In the genomic region with DNA sequence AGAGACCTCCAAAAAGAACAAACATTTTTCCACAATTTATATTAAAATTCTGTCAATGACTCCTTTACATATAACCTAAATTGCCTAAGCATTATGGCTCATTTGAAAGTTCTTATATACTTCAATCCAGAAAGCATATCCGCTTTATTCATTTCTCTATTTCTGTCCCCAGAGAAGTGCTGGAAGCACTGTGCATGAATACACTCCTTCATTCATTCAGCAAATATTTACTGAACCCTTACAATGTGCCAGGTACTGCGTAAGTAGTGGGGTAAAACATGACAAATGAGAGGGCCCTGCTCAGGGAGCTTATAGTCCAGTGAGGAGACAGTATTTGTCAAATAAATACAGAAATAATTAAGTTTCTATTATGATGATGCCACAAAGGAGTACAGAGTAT, we compare ENCODE assay signal across 1 cellular context.
TF ChIP-seq lines count a peak whose summit lies in the region.

No MANE protein-coding gene starts in this region.

TF ChIP-seq in WTC11, 78 proteins besides CTCF, POLR2A, EP300 and RAD21:
- TF ChIP-seq, protein P1, sequence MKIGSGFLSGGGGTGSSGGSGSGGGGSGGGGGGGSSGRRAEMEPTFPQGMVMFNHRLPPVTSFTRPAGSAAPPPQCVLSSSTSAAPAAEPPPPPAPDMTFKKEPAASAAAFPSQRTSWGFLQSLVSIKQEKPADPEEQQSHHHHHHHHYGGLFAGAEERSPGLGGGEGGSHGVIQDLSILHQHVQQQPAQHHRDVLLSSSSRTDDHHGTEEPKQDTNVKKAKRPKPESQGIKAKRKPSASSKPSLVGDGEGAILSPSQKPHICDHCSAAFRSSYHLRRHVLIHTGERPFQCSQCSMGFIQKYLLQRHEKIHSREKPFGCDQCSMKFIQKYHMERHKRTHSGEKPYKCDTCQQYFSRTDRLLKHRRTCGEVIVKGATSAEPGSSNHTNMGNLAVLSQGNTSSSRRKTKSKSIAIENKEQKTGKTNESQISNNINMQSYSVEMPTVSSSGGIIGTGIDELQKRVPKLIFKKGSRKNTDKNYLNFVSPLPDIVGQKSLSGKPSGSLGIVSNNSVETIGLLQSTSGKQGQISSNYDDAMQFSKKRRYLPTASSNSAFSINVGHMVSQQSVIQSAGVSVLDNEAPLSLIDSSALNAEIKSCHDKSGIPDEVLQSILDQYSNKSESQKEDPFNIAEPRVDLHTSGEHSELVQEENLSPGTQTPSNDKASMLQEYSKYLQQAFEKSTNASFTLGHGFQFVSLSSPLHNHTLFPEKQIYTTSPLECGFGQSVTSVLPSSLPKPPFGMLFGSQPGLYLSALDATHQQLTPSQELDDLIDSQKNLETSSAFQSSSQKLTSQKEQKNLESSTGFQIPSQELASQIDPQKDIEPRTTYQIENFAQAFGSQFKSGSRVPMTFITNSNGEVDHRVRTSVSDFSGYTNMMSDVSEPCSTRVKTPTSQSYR (CRISPR knock-in tag; IDR thresholded peaks at IDR 0.05) = no peak
- TF ChIP-seq, protein P2, sequence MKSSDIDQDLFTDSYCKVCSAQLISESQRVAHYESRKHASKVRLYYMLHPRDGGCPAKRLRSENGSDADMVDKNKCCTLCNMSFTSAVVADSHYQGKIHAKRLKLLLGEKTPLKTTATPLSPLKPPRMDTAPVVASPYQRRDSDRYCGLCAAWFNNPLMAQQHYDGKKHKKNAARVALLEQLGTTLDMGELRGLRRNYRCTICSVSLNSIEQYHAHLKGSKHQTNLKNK (CRISPR knock-in tag; IDR thresholded peaks at IDR 0.05) = no peak
- TF ChIP-seq JAZF1 (CRISPR knock-in tag; IDR thresholded peaks at IDR 0.05) (no peak), OVOL2 (CRISPR knock-in tag; IDR thresholded peaks at IDR 0.05; ENCODE audit: borderline replicate concordance) (no peak), PRRX2 (CRISPR knock-in tag; IDR thresholded peaks at IDR 0.05) (no peak)
TF ChIP-seq in WTC11: peak in this region for 0.
